ENCODE assay signal across 35 cellular contexts in the genomic region with DNA sequence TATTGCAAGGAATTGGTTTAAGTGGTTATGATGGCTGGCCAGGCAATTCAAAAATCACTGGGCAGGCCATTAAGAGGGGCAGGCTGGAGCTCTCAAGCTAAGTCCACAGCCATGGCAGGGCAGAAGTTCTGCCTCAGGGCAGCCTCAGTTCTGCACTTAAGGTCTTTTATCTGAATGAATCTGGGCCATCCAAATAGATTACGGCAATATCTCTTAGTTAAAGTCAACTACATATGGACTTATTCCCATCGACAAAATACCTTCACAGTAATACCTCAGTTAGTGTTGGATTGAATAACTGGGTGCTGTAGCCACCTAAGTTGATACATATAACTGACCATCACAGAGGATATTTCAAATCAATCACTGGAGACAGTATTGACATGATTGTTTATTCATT.
"Had no signal": no experiment of that assay in that cellular context is flagged by ENCODE, and none has a peak within 500 bp of the region (broad histone marks: within the 10 kb centered on the region; RNA-seq: fewer than 3 reads in every experiment).

No MANE protein-coding gene starts in this region.

- H3K27ac ChIP-seq: adrenal gland, ascending aorta, body of pancreas, brain microvascular endothelial cell, breast epithelium, cardiac muscle cell had no signal

- FAIRE-seq: astrocyte, bronchial epithelial cell had no signal

- H3K27me3 ChIP-seq: adrenal gland, ascending aorta, body of pancreas, brain microvascular endothelial cell, breast epithelium, cardiac muscle cell had no signal

- ATAC-seq: activated naive CD4-positive, alpha-beta T cell treated with anti-CD3 and anti-CD28 coated beads, Interleukin-2, amount 50 U/mL, for 72 hours; activated naive CD8-positive, alpha-beta T cell treated with anti-CD3 and anti-CD28 coated beads, Interleukin-2, amount 50 U/mL, for 24 hours; activated T-cell treated with anti-CD3 and anti-CD28 coated beads, Interleukin-2, amount 50 U/mL, for 4 hours; activated T-cell treated with anti-CD3 and anti-CD28 coated beads, Interleukin-2, amount 50 U/mL, for 72 hours; activated T-helper 17 cell treated with anti-CD3 and anti-CD28 coated beads, Interleukin-2, amount 50 U/mL, for 72 hours; body of pancreas had no signal

- H3K9me3 ChIP-seq: adrenal gland, ascending aorta, body of pancreas had no signal

- H3K4me3 ChIP-seq: adrenal gland, ascending aorta, body of pancreas, breast epithelium, cardiac muscle cell had no signal

- H3K4me1 ChIP-seq: adrenal gland, ascending aorta, body of pancreas, breast epithelium had no signal

- H3K36me3 ChIP-seq: adrenal gland, ascending aorta, brain microvascular endothelial cell, breast epithelium, cardiac muscle cell had no signal

- DNase-seq: activated effector memory CD4-positive, alpha-beta T cell treated with anti-CD3 and anti-CD28 coated beads, Interleukin-2, amount 50 U/mL, for 16 hours; activated effector memory CD4-positive, alpha-beta T cell treated with Interleukin-2 at 50 U/mL for 16 hours; activated gamma-delta T cell; activated gamma-delta T cell treated with Interleukin-2 at 50 U/mL for 16 hours; activated naive CD4-positive, alpha-beta T cell; activated naive CD4-positive, alpha-beta T cell treated with anti-CD3 and anti-CD28 coated beads for 36 hours; activated naive CD4-positive, alpha-beta T cell treated with anti-CD3 and anti-CD28 coated beads, Interleukin-2, amount 10 ng/mL, durations not matched to agents 7 days and 5 days; activated naive CD4-positive, alpha-beta T cell treated with anti-CD3 and anti-CD28 coated beads, Interleukin-2, amount 50 U/mL, for 16 hours; activated naive CD4-positive, alpha-beta T cell treated with Interleukin-2 at 50 U/mL for 16 hours; activated naive CD8-positive, alpha-beta T cell treated with anti-CD3 and anti-CD28 coated beads for 36 hours; activated naive CD8-positive, alpha-beta T cell treated with anti-CD3 and anti-CD28 coated beads, Interleukin-2, amount 10 ng/mL, durations not matched to agents 7 days and 5 days; activated naive CD8-positive, alpha-beta T cell treated with anti-CD3 and anti-CD28 coated beads, Interleukin-2, amount 50 U/mL, for 24 hours; activated T-cell treated with anti-CD3 and anti-CD28 coated beads for 4 hours; activated T-cell treated with anti-CD3 and anti-CD28 coated beads, Interleukin-2, amount 50 U/mL, for 1 hour; activated T-cell treated with anti-CD3 and anti-CD28 coated beads, Interleukin-2, amount 50 U/mL, for 24 hours; activated T-cell treated with anti-CD3 and anti-CD28 coated beads, Interleukin-2, amount 50 U/mL, for 4 hours; activated T-cell treated with anti-CD3 and anti-CD28 coated beads, Interleukin-2, amount 50 U/mL, for 48 hours; activated T-cell treated with anti-CD3 and anti-CD28 coated beads, Interleukin-2, amount 50 U/mL, for 72 hours; adrenal gland; amniotic stem cell; amygdala; anterior cingulate cortex; aorta; body of pancreas; brain microvascular endothelial cell; caudate nucleus; central memory CD4-positive, alpha-beta T cell; cerebellar nuclear complex had no signal
